9 cellular contexts compared by ENCODE assay signal in the genomic region with DNA sequence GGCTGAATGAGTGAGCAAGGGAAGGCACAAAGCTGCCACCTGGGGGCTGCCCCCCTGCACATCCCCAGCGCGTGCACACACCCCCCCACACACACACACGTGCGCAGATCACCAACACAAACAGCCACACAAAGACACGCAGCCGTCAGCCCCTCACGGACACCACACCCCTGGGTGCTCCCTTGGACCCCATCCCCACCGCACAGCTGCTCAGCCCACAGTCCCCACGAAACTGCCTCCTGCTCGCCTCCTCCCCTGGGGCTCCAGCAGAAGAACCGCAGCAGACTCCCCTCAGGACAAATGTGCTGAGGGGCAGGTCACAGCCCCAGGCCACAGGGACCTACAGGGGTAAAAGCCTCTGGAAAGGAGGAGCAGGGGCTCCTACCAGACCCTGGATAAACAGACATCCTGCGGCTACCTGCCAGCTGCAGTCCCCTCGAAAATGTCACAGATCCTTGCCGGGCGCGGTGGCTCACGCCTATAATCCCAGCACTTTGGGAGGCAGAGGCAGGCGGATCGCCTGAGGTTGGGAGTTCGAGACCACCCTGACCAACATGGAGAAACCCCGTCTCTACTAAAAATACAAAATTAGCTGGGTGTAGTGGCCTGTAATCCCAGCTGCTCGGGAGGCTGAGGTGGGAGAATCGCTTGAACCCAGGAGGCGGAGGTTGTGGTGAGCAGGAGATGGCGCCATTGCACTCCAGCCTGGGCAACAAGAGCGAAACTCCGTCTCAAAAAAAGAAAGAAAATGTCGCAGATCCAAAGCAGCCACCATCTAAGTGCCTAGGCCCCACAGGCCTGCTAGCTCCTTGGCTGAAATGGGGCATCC. TPM values are rescaled to one million over a fixed set of nuclear protein-coding genes. Genes with fewer than 3 reads are reported as not detected.
DNase-seq lines count a peak whose midpoint lies in the region; TF ChIP-seq lines count a peak whose summit lies in the region.
"Had no signal": no experiment of that assay in that cellular context is flagged by ENCODE, and none has a peak within 500 bp of the region (broad histone marks: within the 10 kb centered on the region; RNA-seq: fewer than 3 reads in every experiment).

No MANE protein-coding gene starts in this region.

- TF ChIP-seq EP300 in sigmoid colon (IDR thresholded peaks at IDR 0.05) = no peak

- H3K27me3 ChIP-seq in sigmoid colon = no peaks in the 10 kb centered on the region
- H3K27me3 ChIP-seq: breast epithelium had no signal

- no peaks in the 10 kb centered on the region for H3K27me3 Mint-ChIP-seq in activated naive CD8-positive, alpha-beta T cell treated with anti-CD3 and anti-CD28 coated beads for 36 hours

- no peaks in the 10 kb centered on the region for H3K9me3 ChIP-seq in sigmoid colon
- H3K9me3 ChIP-seq: breast epithelium had no signal

- no peak for TF ChIP-seq POLR2A in sigmoid colon (IDR thresholded peaks at IDR 0.05)

- no peak overlapping the region for H3K4me3 ChIP-seq in sigmoid colon
- H3K4me3 ChIP-seq: breast epithelium had no signal

- peaks cover 26 to 69% (median 42%) of the 10 kb centered on the region in 4 donors for H3K36me3 ChIP-seq in sigmoid colon

- no peak overlapping the region for H3K27ac ChIP-seq in sigmoid colon

- H3K4me3 Mint-ChIP-seq in activated naive CD8-positive, alpha-beta T cell treated with anti-CD3 and anti-CD28 coated beads for 36 hours = no peak overlapping the region

- peak overlapping the region; percentile 76 for H3K27ac Mint-ChIP-seq in activated naive CD8-positive, alpha-beta T cell treated with anti-CD3 and anti-CD28 coated beads for 36 hours

- H3K4me1 Mint-ChIP-seq in activated naive CD8-positive, alpha-beta T cell treated with anti-CD3 and anti-CD28 coated beads for 36 hours = peaks cover 41% of the 10 kb centered on the region

- DNase-seq in activated CD8-positive, alpha-beta memory T cell treated with anti-CD3 and anti-CD28 coated beads for 24 hours = peak; percentile 68
- no peak for DNase-seq in activated CD8-positive, alpha-beta memory T cell treated with anti-CD3 and anti-CD28 coated beads, Interleukin-2, amount 50 U/mL, for 48 hours
- DNase-seq in activated naive CD8-positive, alpha-beta T cell treated with anti-CD3 and anti-CD28 coated beads for 36 hours = no peak
- DNase-seq in retina = peak; percentile 44
- DNase-seq in sigmoid colon = no peak
- DNase-seq in NCI-H1048 (lab: John Stamatoyannopoulos, UW) = no peak

- peaks cover 21% of the 10 kb centered on the region for H3K36me3 Mint-ChIP-seq in activated naive CD8-positive, alpha-beta T cell treated with anti-CD3 and anti-CD28 coated beads for 36 hours

- 82 to 92% methylated on average over 28 of the region's 28 CpGs for WGBS in sigmoid colon, 2 donors

- no peak for TF ChIP-seq CTCF in sigmoid colon (IDR thresholded peaks at IDR 0.05)

- intact Hi-C loops in sigmoid colon (cut with DNase I) = no loop called here

- H3K4me1 ChIP-seq in sigmoid colon = peaks cover 0 to 58% (median 43%) of the 10 kb centered on the region in 4 donors

- no peaks in the 10 kb centered on the region for H3K9me3 Mint-ChIP-seq in activated naive CD8-positive, alpha-beta T cell treated with anti-CD3 and anti-CD28 coated beads for 36 hours

RNA-seq across cellular contexts. Expression of gene TWF2, which starts 6.5 kb away (rescaled TPM):
- 100 to 1,000 TPM; 127 to 134 TPM for total RNA-seq in activated naive CD8-positive, alpha-beta T cell treated with anti-CD3 and anti-CD28 coated beads for 36 hours
- 10 to 100 TPM; 40.4 to 57.3 (median 50.8) TPM for total RNA-seq in sigmoid colon
- 10 to 100 TPM; 62.5 to 79.3 (median 65.3) TPM for polyA plus RNA-seq in sigmoid colon

RNA-seq across cellular contexts. Expression of gene TLR9, which starts 7.0 kb away (rescaled TPM):
- 1 to 10 TPM in 1 of 2 experiments, under 1 TPM in 1; 0.85 to 1.4 TPM for total RNA-seq in activated naive CD8-positive, alpha-beta T cell treated with anti-CD3 and anti-CD28 coated beads for 36 hours
- under 1 TPM in 2 of 4 donors, not detected in 2; 0.54 to 0.55 TPM for total RNA-seq in sigmoid colon
- polyA plus RNA-seq in sigmoid colon = under 1 TPM in 1 of 3 donors, not detected in 2; 0.98 TPM
- total RNA-seq: M059J had no signal
- polyA plus RNA-seq: keratinocyte had no signal

RNA-seq across cellular contexts. Expression of gene PPM1M, which starts 13.1 kb away (rescaled TPM):
- total RNA-seq in activated naive CD8-positive, alpha-beta T cell treated with anti-CD3 and anti-CD28 coated beads for 36 hours = 10 to 100 TPM; 69.7 to 74.9 TPM
- 10 to 100 TPM; 21.7 to 28.2 (median 24.8) TPM for total RNA-seq in sigmoid colon
- 10 to 100 TPM in 2 of 3 donors, 1 to 10 TPM in 1; 5.8 to 16.9 (median 11.4) TPM for polyA plus RNA-seq in sigmoid colon

RNA-seq across cellular contexts. Expression of gene ALAS1, which starts 34.5 kb away (rescaled TPM):
- 10 to 100 TPM; 59.4 to 63.0 TPM for total RNA-seq in activated naive CD8-positive, alpha-beta T cell treated with anti-CD3 and anti-CD28 coated beads for 36 hours
- total RNA-seq in sigmoid colon = 10 to 100 TPM; 23.2 to 27.3 (median 25.8) TPM
- 100 to 1,000 TPM in 1 of 3 donors, 10 to 100 TPM in 2; 70.7 to 121 (median 81.7) TPM for polyA plus RNA-seq in sigmoid colon

RNA-seq across cellular contexts. Expression of gene WDR82, which starts 46.0 kb away (rescaled TPM):
- 100 to 1,000 TPM; 121 to 123 TPM for total RNA-seq in activated naive CD8-positive, alpha-beta T cell treated with anti-CD3 and anti-CD28 coated beads for 36 hours
- total RNA-seq in sigmoid colon = 10 to 100 TPM; 44.4 to 54.9 (median 48.0) TPM
- polyA plus RNA-seq in sigmoid colon = 10 to 100 TPM; 22.2 to 50.2 (median 28.4) TPM

Comparison
In these comparisons a context has a peak if more than half of its experiments do, and no peak if none do; other contexts are left out.
1. DNase-seq: peak in activated CD8-positive, alpha-beta memory T cell treated with anti-CD3 and anti-CD28 coated beads for 24 hours (single experiment) and retina (single experiment); none in activated CD8-positive, alpha-beta memory T cell treated with anti-CD3 and anti-CD28 coated beads, Interleukin-2, amount 50 U/mL, for 48 hours (single experiment), activated naive CD8-positive, alpha-beta T cell treated with anti-CD3 and anti-CD28 coated beads for 36 hours (single experiment), sigmoid colon (single experiment) and NCI-H1048 (single experiment).